12 cellular contexts compared by ENCODE assay signal in genomic region chr11:9626778-9627394, GRCh38. TPM values are rescaled to one million over a fixed set of nuclear protein-coding genes. Genes with fewer than 3 reads are reported as not detected.
DNase-seq lines count a peak whose midpoint lies in the region; ATAC-seq, FAIRE-seq and TF ChIP-seq lines count a peak whose summit lies in the region.
"Had no signal": no experiment of that assay in that cellular context is flagged by ENCODE, and none has a peak within 500 bp of the region (broad histone marks: within the 10 kb centered on the region; RNA-seq: fewer than 3 reads in every experiment).

No MANE protein-coding gene starts in this region.

- H3T11ph ChIP-seq in H9 (ENCODE audit: low read length), result no peak overlapping the region

- peaks cover 43 to 44% of the 10 kb centered on the region in 2 experiments for H3K4me1 Mint-ChIP-seq in H9

- intact Hi-C loops in GM12878 (cut with micrococcal nuclease; ENCODE audit: unreplicated experiment), result no loop called here

- H3K23ac ChIP-seq in H9 (ENCODE audit: insufficient read length, low read depth, low read length), result no peak overlapping the region

- ATAC-seq in GM12878 (peak; percentile 73), foreskin keratinocyte (no peak)

- H3K9me3 ChIP-seq in H9 (ENCODE audit: control insufficient read depth, low read depth, low read length) (no peaks in the 10 kb centered on the region), GM12878 (replicated peaks; ENCODE audit: control insufficient read depth, insufficient read depth, low read length) (no peaks in the 10 kb centered on the region; the same call in 2 of the 3 replicates), smooth muscle cell (replicated peaks; ENCODE audit: low read depth) (no peaks in the 10 kb centered on the region)

- no peaks in the 10 kb centered on the region for H3F3A ChIP-seq in smooth muscle cell (ENCODE audit: low read depth)

- peaks cover 0 to 4% (median 4%) of the 10 kb centered on the region in 3 experiments; a peak in 5 of 7 replicates for H3K36me3 Mint-ChIP-seq in H9 (ENCODE audit: insufficient read depth in 1 of 3, low read depth in 3 of 3)

- TF ChIP-seq RAD21 in GM12878 (IDR thresholded peaks at IDR 0.05; ENCODE audit: insufficient read depth, low read depth, low read length), result no peak

- no peak overlapping the region for H3K56ac ChIP-seq in H9 (ENCODE audit: insufficient read length, low read depth, low read length)

- peaks cover 0 to 5% of the 10 kb centered on the region in 2 experiments; a peak in 4 of 5 replicates for H3K9me3 Mint-ChIP-seq in H9

- H3K18ac ChIP-seq in H9 (ENCODE audit: insufficient read length, low read depth, low read length), result peak overlapping the region; percentile 25

- no peaks in the 10 kb centered on the region for H4K20me1 ChIP-seq in H9 (ENCODE audit: control insufficient read depth, insufficient read depth, insufficient read length)
- no peaks in the 10 kb centered on the region for H4K20me1 ChIP-seq in GM12878 (ENCODE audit: control insufficient read depth, insufficient read depth)
- H4K20me1 ChIP-seq in smooth muscle cell (ENCODE audit: low read depth), result no peaks in the 10 kb centered on the region

- 0 out of 4 replicates have a peak, but pooled peaks of 1 of the 2 experiments have one; percentile 19 for TF ChIP-seq EP300 in GM12878 (IDR thresholded peaks at IDR 0.05; ENCODE audit: borderline replicate concordance in 1 of 2, control insufficient read depth in 1 of 2, low read depth in 2 of 2, low read length in 2 of 2)

- no peaks in the 10 kb centered on the region for H3K79me1 ChIP-seq in H9 (ENCODE audit: insufficient read depth, low read depth, low read length, poor library complexity, severe bottlenecking)

- no peak overlapping the region for H2AK5ac ChIP-seq in H9 (ENCODE audit: insufficient read length, low read length)

- POLR2A ChIA-PET in GM12878 (lab: Charles Lee), result interaction anchor here (0.7 to 1.0 kb wide), 4 partner anchors 9 to 122 kb away, joined by 3 read pairs; no protein-coding TSS in a partner anchor

- no peak overlapping the region for H2BK5ac ChIP-seq in H9 (ENCODE audit: insufficient read length, low read length)

- FAIRE-seq in GM12878 (lab: Jason Lieb, UNC), result no peak
- FAIRE-seq: endometrium had no signal

- CTCF ChIA-PET in GM12878 (lab: Yijun Ruan, JAX), result interaction anchor here (0.6 to 1.6 kb wide), 3 partner anchors 14 to 121 kb away, joined by 3 to 6 read pairs (median 4); no protein-coding TSS in a partner anchor

- DNase-seq in H9 (peak; percentile 80), GM12878 (ENCODE audit: low read depth, low spot score) (no peak), iPS-NIHi11 (ENCODE audit: low spot score) (peak; percentile 73), smooth muscle cell (lab: John Stamatoyannopoulos, UW; ENCODE audit: unreplicated experiment) (no peak), foreskin fibroblast (no peak), foreskin keratinocyte (no peak), dedifferentiated amniotic fluid mesenchymal stem cell (ENCODE audit: extremely low spot score) (no peak)
- DNase-seq: KG1, NCI-H2029, PC-9, T-helper 2 cell had no signal

- H3K4me2 ChIP-seq in H9 (ENCODE audit: insufficient read depth, insufficient read length, low read length), result peak overlapping the region; percentile 7
- 0 out of 2 replicates have a peak overlapping the region, but pooled peaks have one; percentile 26 for H3K4me2 ChIP-seq in GM12878 (ENCODE audit: control insufficient read depth, insufficient read depth)
- H3K4me2 ChIP-seq in smooth muscle cell, result no peak overlapping the region
- H3K4me2 ChIP-seq: PC-9 had no signal

- no peak overlapping the region for H2BK15ac ChIP-seq in H9 (ENCODE audit: low read depth, low read length)

- H2BK20ac ChIP-seq in H9 (ENCODE audit: low read depth, low read length, poor library complexity, severe bottlenecking), result peak overlapping the region; percentile 13

- RAD21 ChIA-PET in GM12878 (lab: Charles Lee; ENCODE audit: unreplicated experiment), result interaction anchor here (0.6 to 1.1 kb wide), 3 partner anchors 121 to 177 kb away, joined by 3 read pairs; no protein-coding TSS in a partner anchor

- BruUV-seq in GM12878 (replicated peaks; lab: Mats Ljungman, UMichigan), result no TSS peak

- no peak for TF ChIP-seq POLR2A in GM12878 (IDR thresholded peaks at IDR 0.05; ENCODE audit: low read depth, low read length)

- no peak overlapping the region for H3K4ac ChIP-seq in H9 (ENCODE audit: low read depth, low read length)

- H3K79me2 ChIP-seq in H9 (ENCODE audit: insufficient read depth, low read length) (no peaks in the 10 kb centered on the region), GM12878 (ENCODE audit: control insufficient read depth, insufficient read depth, low read length) (no peaks in the 10 kb centered on the region), smooth muscle cell (ENCODE audit: low read depth) (no peaks in the 10 kb centered on the region)

- no peak overlapping the region for H4K5ac ChIP-seq in H9 (ENCODE audit: insufficient read length, low read depth, low read length)

- SMC1A ChIA-PET in GM12878 (lab: Charles Lee; ENCODE audit: uncharacterized antibody, unreplicated experiment), result interaction anchor here (1.0 to 1.6 kb wide), 6 partner anchors 14 to 123 kb away, joined by 3 to 6 read pairs (median 4); no protein-coding TSS in a partner anchor

- no peaks in the 10 kb centered on the region for H3K36me3 ChIP-seq in GM12878 (ENCODE audit: control insufficient read depth in 2 of 2, insufficient read depth in 2 of 2, low read length in 1 of 2)
- H3K36me3 ChIP-seq in smooth muscle cell (ENCODE audit: low read depth), result no peaks in the 10 kb centered on the region

- no peak overlapping the region for H2AFZ ChIP-seq in H9 (ENCODE audit: low read length)
- H2AFZ ChIP-seq in GM12878 (ENCODE audit: control insufficient read depth, low read depth, low read length), result peak overlapping the region; percentile 52
- H2AFZ ChIP-seq in smooth muscle cell (ENCODE audit: low read depth), result peak overlapping the region; percentile 49
- H2AFZ ChIP-seq: PC-9 had no signal

- peak overlapping the region; percentile 78 for H3K27ac ChIP-seq in H9 (ENCODE audit: insufficient read length, low read depth, low read length)
- H3K27ac ChIP-seq in GM12878 (ENCODE audit: control insufficient read depth, insufficient read depth), result no peak overlapping the region
- H3K27ac ChIP-seq in smooth muscle cell (ENCODE audit: low read depth), result no peak overlapping the region
- H3K27ac ChIP-seq in foreskin keratinocyte, result no peak overlapping the region
- H3K27ac ChIP-seq: PC-9 had no signal

- peak overlapping the region; percentile 81 for H2BK120ac ChIP-seq in H9 (ENCODE audit: low read depth, low read length, poor library complexity, severe bottlenecking)

- H2BK12ac ChIP-seq in H9 (ENCODE audit: insufficient read length, low read depth, low read length), result no peak overlapping the region

- H4K91ac ChIP-seq in H9 (ENCODE audit: insufficient read length, low read depth, low read length), result no peak overlapping the region

- no peaks in the 10 kb centered on the region for H3K27me3 ChIP-seq in H9 (ENCODE audit: insufficient read depth, low read length)
- H3K27me3 ChIP-seq in GM12878 (replicated peaks in 1 of 2; ENCODE audit: control insufficient read depth in 2 of 2, insufficient read depth in 2 of 2, low read length in 1 of 2), result no peaks in the 10 kb centered on the region
- H3K27me3 ChIP-seq in smooth muscle cell (ENCODE audit: low read depth), result no peaks in the 10 kb centered on the region
- H3K27me3 ChIP-seq in foreskin keratinocyte, result no peaks in the 10 kb centered on the region

- H3K27me3 Mint-ChIP-seq in H9 (ENCODE audit: low read depth), result no peaks in the 10 kb centered on the region; the same call in 1 of the 2 replicates

- H3K14ac ChIP-seq in H9 (ENCODE audit: insufficient read depth, low read length), result no peak overlapping the region

- TF ChIP-seq CTCF in H9 (conservative IDR thresholded peaks at IDR 0.05), result no peak
- TF ChIP-seq CTCF in GM12878 (IDR thresholded peaks at IDR 0.05 in 2 of 3, conservative IDR thresholded peaks at IDR 0.05 in 1 of 3; ENCODE audit: control insufficient read depth in 2 of 3, extremely low read depth in 1 of 3, insufficient read depth in 1 of 3, low read depth in 3 of 3, low read length in 3 of 3), result no peak
- no peak for TF ChIP-seq CTCF in smooth muscle cell (IDR thresholded peaks at IDR 0.05; ENCODE audit: borderline replicate concordance, insufficient read depth, poor library complexity, severe bottlenecking)
- TF ChIP-seq CTCF in foreskin fibroblast (IDR thresholded peaks at IDR 0.05; ENCODE audit: low read depth, low read length), result no peak
- no peak for TF ChIP-seq CTCF in foreskin keratinocyte (conservative IDR thresholded peaks at IDR 0.05)

- peak overlapping the region; percentile 97 to 98 (median 98) for H3K27ac Mint-ChIP-seq in H9

- no peak overlapping the region for H4K8ac ChIP-seq in H9 (replicated peaks; ENCODE audit: insufficient read length, low read depth, low read length)

- H3K9ac ChIP-seq in H9 (ENCODE audit: extremely low read depth, insufficient read length, low read length) (no peak overlapping the region), GM12878 (ENCODE audit: control insufficient read depth, insufficient read depth, low read length) (no peak overlapping the region), smooth muscle cell (ENCODE audit: low read depth) (no peak overlapping the region)

- no CpG with 5 or more reads among the region's 10 CpGs for WGBS in H9 (ENCODE audit: extremely low coverage, insufficient read length, low lambda C conversion rate)
- 52% methylated on average over 10 of the region's 10 CpGs for WGBS in GM12878 (ENCODE audit: insufficient coverage, insufficient replicate concordance, low lambda C conversion rate, missing lambda C conversion rate)
- 53% methylated on average over 10 of the region's 10 CpGs for WGBS in smooth muscle cell (ENCODE audit: low lambda C conversion rate)

- no peak overlapping the region for H3K4me3 ChIP-seq in GM12878
- no peak overlapping the region for H3K4me3 ChIP-seq in smooth muscle cell
- no peak overlapping the region for H3K4me3 ChIP-seq in foreskin fibroblast (ENCODE audit: low read depth in 1 of 2, low read length in 2 of 2)
- H3K4me3 ChIP-seq: PC-9 had no signal

- H3K23me2 ChIP-seq in H9 (ENCODE audit: insufficient read length, low read depth, low read length, poor library complexity, severe bottlenecking), result no peaks in the 10 kb centered on the region

- H3K4me3 Mint-ChIP-seq in H9, result peak overlapping the region; percentile 35 to 48

- in situ Hi-C loops in GM12878 (cut with MboI), result no loop called here

- H3K4me1 ChIP-seq in H9 (ENCODE audit: insufficient read depth, low read length) (peaks cover 9% of the 10 kb centered on the region; the same call in 1 of the 2 replicates), GM12878 (ENCODE audit: control insufficient read depth, insufficient read depth, low read length) (peaks cover 36% of the 10 kb centered on the region), smooth muscle cell (ENCODE audit: low read depth) (peaks cover 26% of the 10 kb centered on the region), foreskin keratinocyte (peaks cover 4% of the 10 kb centered on the region)

RNA-seq across cellular contexts. Expression of gene SWAP70, which starts 37.0 kb away (rescaled TPM):
- total RNA-seq in H9 (2021) (34.4 and 35.8 TPM in 2 replicates), GM12878 (2014; rRNA removed) (35.9 and 40.5 TPM in 2 replicates), GM12878 (2014; rRNA removed; fragmentation: Illumina TruSeq; extraction: Trizol) (61.1 and 62.4 TPM in 2 replicates), GM12878 (2021) (53.0 and 54.0 TPM in 2 replicates), smooth muscle cell (14.7 and 17.8 TPM in 2 replicates), foreskin keratinocyte (31.5 and 31.7 TPM in 2 replicates)
- 27.9 and 32.6 TPM in 2 replicates for total RNA-seq in GM12878 (2013; cell fraction: nucleolus; rRNA removed)
- polyA plus RNA-seq in GM12878 (2011; ENCODE audit: low read depth), result 24.7 TPM
- polyA plus RNA-seq in GM12878 (2011; rRNA removed) (20.6 and 25.0 TPM in 2 replicates), GM12878 (2014; fragmentation: Illumina TruSeq; extraction: Trizol) (60.9 and 69.6 TPM in 2 replicates), GM12878 (2014; fragmentation: Nextera tagmentation; extraction: Ambion mirVana) (10 to 100 TPM; 28.7 to 30.9 TPM), GM12878 (2014; rRNA removed) (32.6 and 36.7 TPM in 2 replicates), GM12878 (2016; fragmentation: Nextera tagmentation; extraction: Ambion mirVana) (10 to 100 TPM; 46.6 to 51.8 TPM), smooth muscle cell (15.4 and 20.6 TPM in 2 replicates), foreskin keratinocyte (9.5 and 10.6 TPM in 2 replicates)
- 11.5 and 15.5 TPM in 2 replicates for polyA plus RNA-seq in GM12878 (2011; cell fraction: cytosol; rRNA removed)
- 5.0 and 8.3 TPM in 2 replicates for polyA plus RNA-seq in GM12878 (2011; cell fraction: nucleus; rRNA removed)
- 32.6 and 42.6 TPM in 2 replicates for polyA plus RNA-seq in GM12878 (2012)
- polyA minus RNA-seq in GM12878 (2011; rRNA and poly(A)+ RNA removed), result 20.6 and 22.3 TPM in 2 replicates
- polyA minus RNA-seq in GM12878 (2011; cell fraction: cytosol; rRNA and poly(A)+ RNA removed), result 11.2 and 13.0 TPM in 2 replicates
- polyA minus RNA-seq in GM12878 (2011; cell fraction: nucleus; rRNA and poly(A)+ RNA removed), result 4.5 and 9.9 TPM in 2 replicates

RNA-seq across cellular contexts. Expression of gene WEE1, which starts 53.4 kb away (rescaled TPM):
- 136 and 142 TPM in 2 replicates for total RNA-seq in H9 (2021)
- total RNA-seq in GM12878 (2013; cell fraction: nucleolus; rRNA removed), result 98.0 and 98.8 TPM in 2 replicates
- 53.9 and 58.4 TPM in 2 replicates for total RNA-seq in GM12878 (2014; rRNA removed)
- 51.1 and 51.4 TPM in 2 replicates for total RNA-seq in GM12878 (2014; rRNA removed; fragmentation: Illumina TruSeq; extraction: Trizol)
- total RNA-seq in GM12878 (2021), result 51.7 and 58.0 TPM in 2 replicates
- polyA plus RNA-seq in GM12878 (2011; ENCODE audit: low read depth), result 10.7 TPM
- polyA plus RNA-seq in GM12878 (2011; rRNA removed), result 54.1 and 71.9 TPM in 2 replicates
- 17.6 and 21.0 TPM in 2 replicates for polyA plus RNA-seq in GM12878 (2011; cell fraction: cytosol; rRNA removed)
- 46.7 and 55.2 TPM in 2 replicates for polyA plus RNA-seq in GM12878 (2011; cell fraction: nucleus; rRNA removed)
- 16.9 and 21.6 TPM in 2 replicates for polyA plus RNA-seq in GM12878 (2012)
- 69.5 and 84.0 TPM in 2 replicates for polyA plus RNA-seq in GM12878 (2014; fragmentation: Illumina TruSeq; extraction: Trizol)
- 10 to 100 TPM; 20.6 to 22.2 TPM for polyA plus RNA-seq in GM12878 (2014; fragmentation: Nextera tagmentation; extraction: Ambion mirVana)
- 39.6 and 41.0 TPM in 2 replicates for polyA plus RNA-seq in GM12878 (2014; rRNA removed)
- 10 to 100 TPM; 13.8 to 28.0 TPM for polyA plus RNA-seq in GM12878 (2016; fragmentation: Nextera tagmentation; extraction: Ambion mirVana)
- polyA minus RNA-seq in GM12878 (2011; rRNA and poly(A)+ RNA removed), result 26.8 and 46.9 TPM in 2 replicates
- polyA minus RNA-seq in GM12878 (2011; cell fraction: cytosol; rRNA and poly(A)+ RNA removed), result 13.4 and 19.4 TPM in 2 replicates
- polyA minus RNA-seq in GM12878 (2011; cell fraction: nucleus; rRNA and poly(A)+ RNA removed), result 35.7 and 71.9 TPM in 2 replicates
- total RNA-seq in smooth muscle cell, result 46.9 and 53.3 TPM in 2 replicates
- polyA plus RNA-seq in smooth muscle cell, result 20.8 and 25.3 TPM in 2 replicates
- 39.6 and 43.6 TPM in 2 replicates for total RNA-seq in foreskin keratinocyte
- 10.3 and 14.2 TPM in 2 replicates for polyA plus RNA-seq in foreskin keratinocyte

Comparison
In these comparisons a context has a peak if more than half of its experiments do, and no peak if none do; other contexts are left out.
1. DNase-seq: peak in H9 (single experiment) and iPS-NIHi11 (single experiment); none in GM12878 (single experiment), smooth muscle cell (single experiment), foreskin fibroblast (0 of 2), foreskin keratinocyte (0 of 2) and dedifferentiated amniotic fluid mesenchymal stem cell (single experiment).